1 cellular context compared by ENCODE assay signal in genomic region chr1:15757575-15758401, GRCh38.
TF ChIP-seq lines count a peak whose summit lies in the region.

No MANE protein-coding gene starts in this region.

TF ChIP-seq in GM23338, 12 proteins besides CTCF, POLR2A, EP300 and RAD21 (continued from another document):
- TF ChIP-seq ZNF462 (CRISPR knock-in tag; IDR thresholded peaks at IDR 0.05) = no peak
